ENCODE assay signal across 25 cellular contexts in genomic region chr12:15407025-15407424, GRCh38.
"Had no signal": no experiment of that assay in that cellular context is flagged by ENCODE, and none has a peak within 500 bp of the region (broad histone marks: within the 10 kb centered on the region; RNA-seq: fewer than 3 reads in every experiment).

No MANE protein-coding gene starts in this region.

- ATAC-seq: effector memory CD8-positive, alpha-beta T cell; esophagus mucosa; gastrocnemius medialis; heart right ventricle; left cardiac atrium; left lung; left ventricle myocardium superior; lower lobe of right lung had no signal

- FAIRE-seq: endometrium, islet of Langerhans had no signal

- H3K36me3 ChIP-seq: colonic mucosa, esophagus squamous epithelium, gastrocnemius medialis, heart right ventricle, left lung, lower lobe of right lung had no signal

- H3K4me3 Mint-ChIP-seq: dendritic cell treated with granulocyte-macrophage colony-stimulating factor and Interleukin-4, amounts not matched to agents 40 ng/mL and 50 ng/mL, for 4 days; effector memory CD8-positive, alpha-beta T cell; endodermal cell had no signal

- H3K9me3 ChIP-seq: colonic mucosa, esophagus squamous epithelium, gastrocnemius medialis, heart right ventricle, left lung, lower lobe of right lung had no signal

- H3K27me3 ChIP-seq: colonic mucosa, esophagus squamous epithelium, gastrocnemius medialis, left lung had no signal

- H3K4me1 Mint-ChIP-seq: endodermal cell had no signal

- DNase-seq: colonic mucosa; cortex of kidney; effector CD8-positive, alpha-beta T cell; effector memory CD8-positive, alpha-beta T cell; endodermal cell; erythroblast; esophagus squamous epithelium; foreskin fibroblast; foreskin melanocyte; gastrocnemius medialis; glutamatergic neuron; head of caudate nucleus; heart right ventricle; hippocampal formation; left cardiac atrium; left lung; left ventricle myocardium superior; lower lobe of right lung; mesendoderm; midbrain had no signal

- H3K4me3 ChIP-seq: colonic mucosa, esophagus squamous epithelium, gastrocnemius medialis, heart right ventricle, left lung, lower lobe of right lung had no signal

- H3K27ac ChIP-seq: colonic mucosa, epithelial cell of prostate, esophagus squamous epithelium, gastrocnemius medialis, heart right ventricle, left lung, lower lobe of right lung had no signal

- H3K27ac Mint-ChIP-seq: dendritic cell treated with granulocyte-macrophage colony-stimulating factor and Interleukin-4, amounts not matched to agents 40 ng/mL and 50 ng/mL, for 4 days; effector memory CD8-positive, alpha-beta T cell; endodermal cell had no signal

- H3K4me1 ChIP-seq: colonic mucosa, esophagus squamous epithelium, gastrocnemius medialis, heart right ventricle, left lung, lower lobe of right lung had no signal

- H3K9me3 Mint-ChIP-seq: dendritic cell treated with granulocyte-macrophage colony-stimulating factor and Interleukin-4, amounts not matched to agents 40 ng/mL and 50 ng/mL, for 4 days; effector memory CD8-positive, alpha-beta T cell; endodermal cell had no signal
